19 cellular contexts compared by ENCODE assay signal in the genomic region with DNA sequence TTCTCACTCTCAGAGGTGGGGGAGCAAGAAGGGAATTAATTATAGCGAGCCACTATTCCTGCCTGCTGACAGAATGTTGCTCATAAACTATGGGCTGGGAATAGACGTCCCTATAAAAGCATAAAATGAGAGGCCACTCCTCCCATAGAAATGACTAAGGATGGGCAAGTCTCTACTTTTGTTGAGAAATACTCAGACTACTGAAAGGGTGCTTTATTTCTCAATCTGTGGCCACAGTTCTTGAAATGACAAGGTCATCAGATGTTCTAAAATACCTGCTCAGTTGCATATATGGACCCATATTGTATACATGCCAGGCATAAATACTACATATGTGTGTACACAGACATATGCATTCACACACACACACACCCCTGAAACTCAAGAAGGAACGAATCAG.
DNase-seq lines count a peak whose midpoint lies in the region; ATAC-seq, FAIRE-seq and TF ChIP-seq lines count a peak whose summit lies in the region.
"Had no signal": no experiment of that assay in that cellular context is flagged by ENCODE, and none has a peak within 500 bp of the region (broad histone marks: within the 10 kb centered on the region; RNA-seq: fewer than 3 reads in every experiment).

No MANE protein-coding gene starts in this region.

- 37 to 39% methylated on average over 3 of the region's 3 CpGs for WGBS in GM23248 (ENCODE audit: low coverage in 1 of 2, low lambda C conversion rate in 2 of 2, missing lambda C conversion rate in 2 of 2), 2 experiments

- H3K9me2 ChIP-seq in GM23248 (ENCODE audit: insufficient read depth) = no peaks in the 10 kb centered on the region
- no peaks in the 10 kb centered on the region for H3K9me2 ChIP-seq in PC-9 (ENCODE audit: insufficient read depth)

- intact Hi-C loops in PC-9 (cut with micrococcal nuclease; ENCODE audit: unreplicated experiment) = no loop called here
- intact Hi-C loops in upper lobe of right lung (cut with DNase I) = no loop called here

- no TSS peak for BruUV-seq in PC-9 (replicated peaks; lab: Mats Ljungman, UMichigan)

- no peaks in the 10 kb centered on the region for H3K79me2 ChIP-seq in GM23248 (ENCODE audit: insufficient read depth)
- H3K79me2 ChIP-seq in OCI-LY3 (ENCODE audit: low read length) = no peaks in the 10 kb centered on the region
- H3K79me2 ChIP-seq in neural progenitor cell (ENCODE audit: low read depth) = no peaks in the 10 kb centered on the region
- no peaks in the 10 kb centered on the region for H3K79me2 ChIP-seq in PC-9 (ENCODE audit: low read depth)

- CTCF ChIA-PET in PC-9 (lab: Charles Lee) = interaction anchor here (0.7 kb wide), 1 partner anchor 577 kb away, joined by 3 read pairs; no protein-coding TSS in a partner anchor

- no peak overlapping the region for H3K27ac Mint-ChIP-seq in neural progenitor cell
- H3K27ac Mint-ChIP-seq: CD4-positive, CD25-positive, alpha-beta regulatory T cell; CD8-positive, alpha-beta memory T cell; H9 had no signal

- no peaks in the 10 kb centered on the region for H3K4me1 ChIP-seq in GM23248 (ENCODE audit: insufficient read depth)
- H3K4me1 ChIP-seq in OCI-LY3 (ENCODE audit: low read length) = peaks cover 38% of the 10 kb centered on the region
- H3K4me1 ChIP-seq in neural progenitor cell = peaks cover 2% of the 10 kb centered on the region
- H3K4me1 ChIP-seq in PC-9 (replicated peaks; ENCODE audit: insufficient read depth) = no peaks in the 10 kb centered on the region
- no peaks in the 10 kb centered on the region for H3K4me1 ChIP-seq in upper lobe of right lung
- H3K4me1 ChIP-seq: BE2C had no signal

- peaks cover 3% of the 10 kb centered on the region for H3K27me3 Mint-ChIP-seq in neural progenitor cell (ENCODE audit: insufficient read depth, low read depth)
- H3K27me3 Mint-ChIP-seq: CD4-positive, CD25-positive, alpha-beta regulatory T cell; CD8-positive, alpha-beta memory T cell had no signal

- no peak overlapping the region for H3K4me3 Mint-ChIP-seq in neural progenitor cell
- H3K4me3 Mint-ChIP-seq: CD4-positive, CD25-positive, alpha-beta regulatory T cell; CD8-positive, alpha-beta memory T cell; H9 had no signal

- ATAC-seq in upper lobe of right lung = no peak

- H3K4me2 ChIP-seq in GM23248 (ENCODE audit: unreplicated experiment) (no peak overlapping the region), OCI-LY3 (ENCODE audit: low read length) (peak overlapping the region; percentile 36), neural progenitor cell (no peak overlapping the region), PC-9 (no peak overlapping the region)

- no peak overlapping the region for H3K4me3 ChIP-seq in GM23248
- H3K4me3 ChIP-seq in OCI-LY3 (ENCODE audit: low read length) = no peak overlapping the region
- H3K4me3 ChIP-seq in bronchial epithelial cell (ENCODE audit: low read depth, low read length) = no peak overlapping the region
- no peak overlapping the region for H3K4me3 ChIP-seq in neural progenitor cell
- no peak overlapping the region for H3K4me3 ChIP-seq in PC-9
- no peak overlapping the region for H3K4me3 ChIP-seq in upper lobe of right lung

- H3K4me1 Mint-ChIP-seq in neural progenitor cell = no peaks in the 10 kb centered on the region
- H3K4me1 Mint-ChIP-seq: CD4-positive, CD25-positive, alpha-beta regulatory T cell; CD8-positive, alpha-beta memory T cell had no signal

- H4K20me1 ChIP-seq in GM23248 (ENCODE audit: insufficient read depth) = no peaks in the 10 kb centered on the region
- no peaks in the 10 kb centered on the region for H4K20me1 ChIP-seq in OCI-LY3 (ENCODE audit: insufficient read depth, low read length)
- H4K20me1 ChIP-seq in neural progenitor cell (ENCODE audit: low read depth) = no peaks in the 10 kb centered on the region
- no peaks in the 10 kb centered on the region for H4K20me1 ChIP-seq in PC-9 (ENCODE audit: insufficient read depth)

- H3K9ac ChIP-seq in GM23248 (no peak overlapping the region), OCI-LY3 (ENCODE audit: low read length) (no peak overlapping the region), neural progenitor cell (no peak overlapping the region)

- H3F3A ChIP-seq in GM23248 (ENCODE audit: insufficient read depth) = no peaks in the 10 kb centered on the region
- H3F3A ChIP-seq in neural progenitor cell (ENCODE audit: low read depth) = no peaks in the 10 kb centered on the region
- no peaks in the 10 kb centered on the region for H3F3A ChIP-seq in PC-9 (ENCODE audit: insufficient read depth, low read depth)

- FAIRE-seq in bronchial epithelial cell (lab: Jason Lieb, UNC) = no peak
- FAIRE-seq: GM12891 had no signal

- DNase-seq in GM23248 (peak; percentile 13), bronchial epithelial cell (ENCODE audit: low read depth) (peak; percentile 15), neural progenitor cell (ENCODE audit: low spot score) (no peak), PC-9 (no peak), upper lobe of right lung (no peak)
- DNase-seq: ACHN; BE2C; C1 segment of cervical spinal cord; CD4-positive, CD25-positive, alpha-beta regulatory T cell; CD8-positive, alpha-beta memory T cell; COR-L47; DMS 273 treated with DMSO at 0.1 percent for 48 hours; DMS53; DND-41; EL; GOT3; H9 had no signal

- no peaks in the 10 kb centered on the region for H3K36me3 ChIP-seq in GM23248 (ENCODE audit: low read depth)
- no peaks in the 10 kb centered on the region for H3K36me3 ChIP-seq in OCI-LY3 (replicated peaks; ENCODE audit: low read depth, low read length)
- no peaks in the 10 kb centered on the region for H3K36me3 ChIP-seq in bronchial epithelial cell (ENCODE audit: control insufficient read depth, insufficient read depth, low read length)
- H3K36me3 ChIP-seq in neural progenitor cell = no peaks in the 10 kb centered on the region
- H3K36me3 ChIP-seq in PC-9 (ENCODE audit: low read depth) = no peaks in the 10 kb centered on the region
- H3K36me3 ChIP-seq in upper lobe of right lung = no peaks in the 10 kb centered on the region
- H3K36me3 ChIP-seq: BE2C had no signal

- in situ Hi-C loops in GM23248 (cut with MboI) = no loop called here

- no peak overlapping the region for H2AFZ ChIP-seq in GM23248
- H2AFZ ChIP-seq in OCI-LY3 (ENCODE audit: low read depth, low read length) = no peak overlapping the region
- H2AFZ ChIP-seq in neural progenitor cell (replicated peaks) = peak overlapping the region; percentile 0
- no peak overlapping the region for H2AFZ ChIP-seq in PC-9

- TF ChIP-seq CTCF in OCI-LY3 (IDR thresholded peaks at IDR 0.05; ENCODE audit: low read depth, low read length) (no peak), bronchial epithelial cell (IDR thresholded peaks at IDR 0.05; ENCODE audit: insufficient read depth, low read length, severe bottlenecking) (no peak), neural progenitor cell (IDR thresholded peaks at IDR 0.05) (no peak), PC-9 (conservative IDR thresholded peaks at IDR 0.05) (no peak), upper lobe of right lung (IDR thresholded peaks at IDR 0.05) (no peak)

- H3K27me3 ChIP-seq in GM23248 (replicated peaks; ENCODE audit: insufficient read depth) = no peaks in the 10 kb centered on the region
- H3K27me3 ChIP-seq in OCI-LY3 (ENCODE audit: low read depth, low read length) = no peaks in the 10 kb centered on the region
- H3K27me3 ChIP-seq in bronchial epithelial cell (ENCODE audit: control insufficient read depth, insufficient read depth, low read length) = no peaks in the 10 kb centered on the region
- no peaks in the 10 kb centered on the region for H3K27me3 ChIP-seq in neural progenitor cell
- H3K27me3 ChIP-seq in PC-9 (ENCODE audit: insufficient read depth, low read depth) = no peaks in the 10 kb centered on the region
- H3K27me3 ChIP-seq in upper lobe of right lung = no peaks in the 10 kb centered on the region
- H3K27me3 ChIP-seq: BE2C had no signal

- H3K36me3 Mint-ChIP-seq in neural progenitor cell = no peaks in the 10 kb centered on the region
- H3K36me3 Mint-ChIP-seq: CD4-positive, CD25-positive, alpha-beta regulatory T cell; CD8-positive, alpha-beta memory T cell had no signal

- H3K27ac ChIP-seq in GM23248 = no peak overlapping the region
- H3K27ac ChIP-seq in OCI-LY3 (ENCODE audit: low read length) = no peak overlapping the region
- no peak overlapping the region for H3K27ac ChIP-seq in neural progenitor cell
- H3K27ac ChIP-seq in PC-9 = no peak overlapping the region
- H3K27ac ChIP-seq in upper lobe of right lung = no peak overlapping the region

- no peaks in the 10 kb centered on the region for H3K9me3 ChIP-seq in GM23248 (ENCODE audit: low read depth)
- no peaks in the 10 kb centered on the region for H3K9me3 ChIP-seq in OCI-LY3 (ENCODE audit: insufficient read depth, low read length)
- H3K9me3 ChIP-seq in neural progenitor cell (ENCODE audit: low read depth) = peaks cover 4% of the 10 kb centered on the region
- H3K9me3 ChIP-seq in PC-9 (ENCODE audit: insufficient read depth, low read depth) = no peaks in the 10 kb centered on the region
- no peaks in the 10 kb centered on the region for H3K9me3 ChIP-seq in upper lobe of right lung
- H3K9me3 ChIP-seq: BE2C had no signal

- H3K9me3 Mint-ChIP-seq in neural progenitor cell = peaks cover 10% of the 10 kb centered on the region

- POLR2A ChIA-PET in PC-9 (lab: Charles Lee; ENCODE audit: unreplicated experiment) = no interaction called here

Comparison
In these comparisons a context has a peak if more than half of its experiments do, and no peak if none do; other contexts are left out.
1. DNase-seq: peak in GM23248 (single experiment) and bronchial epithelial cell (single experiment); none in neural progenitor cell (single experiment), PC-9 (0 of 2) and upper lobe of right lung (single experiment).